8 cellular contexts compared by ENCODE assay signal in genomic region chr11:65420506-65421203, GRCh38. TPM values are rescaled to one million over a fixed set of nuclear protein-coding genes. Genes with fewer than 3 reads are reported as not detected.
A peak's percentile ranks its signal among the peaks of the same experiment; 100 is the strongest.
DNase-seq lines count a peak whose midpoint lies in the region; ATAC-seq and TF ChIP-seq lines count a peak whose summit lies in the region.

No MANE protein-coding gene starts in this region.

- CTCF ChIA-PET in CD4-positive, alpha-beta T cell (lab: Charles Lee) = interaction anchor here (1.0 to 7.2 kb wide), 7 partner anchors 12 to 87 kb away, joined by 5 to 82 read pairs (median 6); no protein-coding TSS in a partner anchor

- no peaks in the 10 kb centered on the region for H3K9me3 ChIP-seq in CD4-positive, alpha-beta T cell (ENCODE audit: control insufficient read depth, low read length)
- H3K9me3 ChIP-seq in Peyer's patch (no peaks in the 10 kb centered on the region), neutrophil (no peaks in the 10 kb centered on the region)
- no peaks in the 10 kb centered on the region for H3K9me3 ChIP-seq in effector memory CD4-positive, alpha-beta T cell (ENCODE audit: control insufficient read depth, low read length)

- peak overlapping the region; percentile 92 for H3K4me3 Mint-ChIP-seq in CD4-positive, alpha-beta T cell

- H3K36me3 ChIP-seq in Peyer's patch (peaks cover 0 to 17% (median 0%) of the 10 kb centered on the region in 3 donors), neutrophil (peaks cover 11% of the 10 kb centered on the region)
- H3K36me3 ChIP-seq in effector memory CD4-positive, alpha-beta T cell (ENCODE audit: control insufficient read depth, insufficient read depth, low read length) = peaks cover 3% of the 10 kb centered on the region

- ATAC-seq in CD4-positive, alpha-beta T cell (ENCODE audit: poor library complexity) = no peak
- ATAC-seq in GM21723 (IDR thresholded peaks at IDR 0.05; ENCODE audit: unreplicated experiment) = no peak
- no peak for ATAC-seq in HG03521 (IDR thresholded peaks at IDR 0.05; ENCODE audit: unreplicated experiment)

- no peaks in the 10 kb centered on the region for H3K9me3 Mint-ChIP-seq in CD4-positive, alpha-beta T cell

- intact Hi-C loops in CD4-positive, alpha-beta T cell (cut with DNase I, micrococcal nuclease) = no loop called here

- H3K4me1 ChIP-seq in Peyer's patch (peaks cover 7 to 42% (median 35%) of the 10 kb centered on the region in 4 donors), neutrophil (ENCODE audit: control insufficient read depth in 1 of 2, insufficient read depth in 1 of 2, low read depth in 1 of 2, low read length in 1 of 2) (peaks cover 38 to 66% of the 10 kb centered on the region in 2 experiments)
- H3K4me1 ChIP-seq in effector memory CD4-positive, alpha-beta T cell (ENCODE audit: control insufficient read depth, insufficient read depth, low read length, poor library complexity, severe bottlenecking) = peaks cover 58% of the 10 kb centered on the region

- H3K36me3 Mint-ChIP-seq in CD4-positive, alpha-beta T cell (ENCODE audit: low read depth) = peaks cover 43% of the 10 kb centered on the region

- peak in 1 of 10 experiments; percentile 31 for DNase-seq in CD4-positive, alpha-beta T cell
- DNase-seq in Peyer's patch (peak in 2 of 3 donors; percentile 47 to 48), GM19240 (ENCODE audit: insufficient read length, low spot score) (no peak), GDM1 (lab: John Stamatoyannopoulos, UW) (no peak)
- DNase-seq in effector memory CD4-positive, alpha-beta T cell = no peak

- no peak for TF ChIP-seq POLR2A in Peyer's patch (IDR thresholded peaks at IDR 0.05)

- peak overlapping the region; percentile 96 for H3K27ac Mint-ChIP-seq in CD4-positive, alpha-beta T cell

- H3K4me3 ChIP-seq in Peyer's patch (peak overlapping the region; percentile 2 to 81 (median 64)), neutrophil (ENCODE audit: low read depth in 1 of 2, low read length in 1 of 2) (peak overlapping the region; percentile 93 to 95)
- H3K4me3 ChIP-seq in effector memory CD4-positive, alpha-beta T cell (ENCODE audit: insufficient read depth, low read depth, low read length, poor library complexity, severe bottlenecking) = peak overlapping the region; percentile 80

- peak overlapping the region; percentile 99 for H3K27ac ChIP-seq in CD4-positive, alpha-beta T cell (ENCODE audit: low read depth, low read length)
- H3K27ac ChIP-seq in Peyer's patch = peak overlapping the region; percentile 97 to 100 (median 98)
- H3K27ac ChIP-seq in effector memory CD4-positive, alpha-beta T cell (ENCODE audit: insufficient read depth, low read length, poor library complexity, severe bottlenecking) = peak overlapping the region; percentile 99
- H3K27ac ChIP-seq in neutrophil = peak overlapping the region; percentile 97

- peaks cover 66% of the 10 kb centered on the region for H3K4me1 Mint-ChIP-seq in CD4-positive, alpha-beta T cell (ENCODE audit: low read depth)

- no peak for TF ChIP-seq CTCF in CD4-positive, alpha-beta T cell (IDR thresholded peaks at IDR 0.05)
- TF ChIP-seq CTCF in Peyer's patch (IDR thresholded peaks at IDR 0.05) = no peak
- no peak for TF ChIP-seq CTCF in neutrophil (IDR thresholded peaks at IDR 0.05)

- no peaks in the 10 kb centered on the region for H3K27me3 ChIP-seq in CD4-positive, alpha-beta T cell (ENCODE audit: control insufficient read depth, insufficient read depth, low read length)
- H3K27me3 ChIP-seq in Peyer's patch = no peaks in the 10 kb centered on the region
- no peaks in the 10 kb centered on the region for H3K27me3 ChIP-seq in effector memory CD4-positive, alpha-beta T cell (replicated peaks; ENCODE audit: control insufficient read depth, insufficient read depth, low read length, poor library complexity, severe bottlenecking)
- no peaks in the 10 kb centered on the region for H3K27me3 ChIP-seq in neutrophil

- H3K27me3 Mint-ChIP-seq in CD4-positive, alpha-beta T cell = no peaks in the 10 kb centered on the region

- POLR2A ChIA-PET in CD4-positive, alpha-beta T cell (lab: Charles Lee) = interaction anchor here (0.8 to 20.7 kb wide), 24 partner anchors 6 to 642 kb away, joined by 3 to 3042 read pairs (median 6); partner anchors contain the start of genes FAM89B, FRMD8, MALAT1 and PCNX3

RNA-seq across cellular contexts. Expression of gene NEAT1, which starts 1.9 kb away (rescaled TPM):
- total RNA-seq in CD4-positive, alpha-beta T cell = 100 to 1,000 TPM; 221 to 223 TPM
- total RNA-seq in Peyer's patch = 1,000 to 10,000 TPM in 2 of 4 donors, 100 to 1,000 TPM in 2; 705 to 1,411 (median 1,064) TPM

RNA-seq across cellular contexts. Expression of gene FRMD8, which starts 34.2 kb away (rescaled TPM):
- 10 to 100 TPM; 19.4 to 25.3 TPM for total RNA-seq in CD4-positive, alpha-beta T cell
- 100 to 1,000 TPM in 2 of 4 donors, 10 to 100 TPM in 2; 51.2 to 115 (median 102) TPM for total RNA-seq in Peyer's patch

RNA-seq across cellular contexts. Expression of gene SLC25A45, which starts 38.2 kb away (rescaled TPM):
- 10 to 100 TPM; 40.0 to 40.8 TPM for total RNA-seq in CD4-positive, alpha-beta T cell
- total RNA-seq in Peyer's patch = 10 to 100 TPM; 23.3 to 50.6 (median 40.2) TPM

Comparison
In these comparisons a context has a peak if more than half of its experiments do, and no peak if none do; other contexts are left out.
1. DNase-seq: peak in Peyer's patch (2 of 3); none in effector memory CD4-positive, alpha-beta T cell (0 of 3), GM19240 (single experiment) and GDM1 (single experiment).
2. Peak in every context shown above with its lines, with median percentiles within 50 percentile points of each other: H3K27ac ChIP-seq and H3K4me3 ChIP-seq.